ENCODE assay signal across 19 cellular contexts in genomic region chr14:83251402-83251801, GRCh38.
A peak's percentile ranks its signal among the peaks of the same experiment; 100 is the strongest.
DNase-seq lines count a peak whose midpoint lies in the region; ATAC-seq, FAIRE-seq and TF ChIP-seq lines count a peak whose summit lies in the region.
"Had no signal": no experiment of that assay in that cellular context is flagged by ENCODE, and none has a peak within 500 bp of the region (broad histone marks: within the 10 kb centered on the region; RNA-seq: fewer than 3 reads in every experiment).

No MANE protein-coding gene starts in this region.

- H3K4me1 ChIP-seq in smooth muscle cell (ENCODE audit: low read depth) (no peaks in the 10 kb centered on the region), gastrocnemius medialis (no peaks in the 10 kb centered on the region)

- TF ChIP-seq POLR2A in gastrocnemius medialis (IDR thresholded peaks at IDR 0.05): no peak

- no peak overlapping the region for H2AFZ ChIP-seq in smooth muscle cell (ENCODE audit: low read depth)

- H3K9ac ChIP-seq in SK-N-MC (ENCODE audit: insufficient read length) (no peak overlapping the region), smooth muscle cell (ENCODE audit: low read depth) (no peak overlapping the region)
- H3K9ac ChIP-seq: BLaER1, KMS-11 had no signal

- H3K9me3 ChIP-seq in SK-N-MC (ENCODE audit: low read depth, low read length): no peaks in the 10 kb centered on the region
- H3K9me3 ChIP-seq in smooth muscle cell (replicated peaks; ENCODE audit: low read depth): no peaks in the 10 kb centered on the region
- no peaks in the 10 kb centered on the region for H3K9me3 ChIP-seq in gastrocnemius medialis
- H3K9me3 ChIP-seq: BLaER1 had no signal

- H3K27me3 ChIP-seq in smooth muscle cell (ENCODE audit: low read depth) (no peaks in the 10 kb centered on the region), gastrocnemius medialis (no peaks in the 10 kb centered on the region)
- H3K27me3 ChIP-seq: BLaER1 had no signal

- no peaks in the 10 kb centered on the region for H3K79me2 ChIP-seq in smooth muscle cell (ENCODE audit: low read depth)

- WGBS in smooth muscle cell (ENCODE audit: low lambda C conversion rate): 11% methylated on average over 2 of the region's 2 CpGs

- H3K4me2 ChIP-seq in smooth muscle cell: peak overlapping the region; percentile 32
- H3K4me2 ChIP-seq: BLaER1, KMS-11 had no signal

- H4K20me1 ChIP-seq in smooth muscle cell (ENCODE audit: low read depth): no peaks in the 10 kb centered on the region
- H4K20me1 ChIP-seq: BLaER1 had no signal

- TF ChIP-seq CTCF in fibroblast of villous mesenchyme (IDR thresholded peaks at IDR 0.05; ENCODE audit: insufficient read depth, low read depth, low read length) (no peak), smooth muscle cell (IDR thresholded peaks at IDR 0.05; ENCODE audit: borderline replicate concordance, insufficient read depth, poor library complexity, severe bottlenecking) (no peak), gastrocnemius medialis (IDR thresholded peaks at IDR 0.05 in 4 of 5, conservative IDR thresholded peaks at IDR 0.05 in 1 of 5) (no peak)

- H3K36me3 ChIP-seq in SK-N-MC (ENCODE audit: insufficient read depth, low read length) (no peaks in the 10 kb centered on the region), smooth muscle cell (ENCODE audit: low read depth) (no peaks in the 10 kb centered on the region), gastrocnemius medialis (no peaks in the 10 kb centered on the region)
- H3K36me3 ChIP-seq: BLaER1 had no signal

- DNase-seq in GM04504 (ENCODE audit: low read depth) (peak; percentile 7), SK-N-MC (ENCODE audit: low read depth, low spot score) (no peak), fibroblast of villous mesenchyme (ENCODE audit: low read depth) (peak; percentile 48), smooth muscle cell (lab: John Stamatoyannopoulos, UW; ENCODE audit: unreplicated experiment) (no peak), urothelium cell line (ENCODE audit: low spot score) (no peak), gastrocnemius medialis (no peak)
- DNase-seq: ACHN; CD4-positive, alpha-beta memory T cell; DMS79 treated with DMSO at 0.1 percent for 48 hours; GF-D8; GOT3; H9 had no signal

- ATAC-seq in GM21717 (IDR thresholded peaks at IDR 0.05; ENCODE audit: unreplicated experiment) (no peak), GM21737 (IDR thresholded peaks at IDR 0.05; ENCODE audit: unreplicated experiment) (no peak), gastrocnemius medialis (no peak)
- ATAC-seq: GM12878 had no signal

- H3K4me3 ChIP-seq in SK-N-MC: no peak overlapping the region
- no peak overlapping the region for H3K4me3 ChIP-seq in fibroblast of villous mesenchyme (ENCODE audit: low read depth, low read length)
- no peak overlapping the region for H3K4me3 ChIP-seq in smooth muscle cell
- H3K4me3 ChIP-seq in gastrocnemius medialis: no peak overlapping the region
- H3K4me3 ChIP-seq: BLaER1, GM12878 had no signal

- in situ Hi-C loops in gastrocnemius medialis (cut with MboI; ENCODE audit: low sequenced_read_pairs in 4 of 4): no loop called here

- H3K27ac ChIP-seq in SK-N-MC (peak overlapping the region; percentile 35), smooth muscle cell (ENCODE audit: low read depth) (peak overlapping the region; percentile 18), gastrocnemius medialis (no peak overlapping the region)
- H3K27ac ChIP-seq: BLaER1, KMS-11 had no signal

- intact Hi-C loops in gastrocnemius medialis (cut with DNase I; ENCODE audit: low total_unique reads): no loop called here

- no peak for FAIRE-seq in urothelium cell line (lab: Jason Lieb, UNC)
- FAIRE-seq: A204.1, GM12878, GM19239 had no signal

- no peaks in the 10 kb centered on the region for H3F3A ChIP-seq in smooth muscle cell (ENCODE audit: low read depth)

Comparison
In these comparisons a context has a peak if more than half of its experiments do, and no peak if none do; other contexts are left out.
1. DNase-seq: peak in GM04504 (single experiment) and fibroblast of villous mesenchyme (single experiment); none in SK-N-MC (single experiment), smooth muscle cell (single experiment), urothelium cell line (single experiment) and gastrocnemius medialis (0 of 2).
2. H3K27ac ChIP-seq: peak in SK-N-MC (single experiment) and smooth muscle cell (single experiment); none in gastrocnemius medialis (0 of 4).